Comparison of ENCODE assay signal across 14 cellular contexts in genomic region chr11:113249491-113249763, GRCh38.
DNase-seq lines count a peak whose midpoint lies in the region; ATAC-seq and TF ChIP-seq lines count a peak whose summit lies in the region.
"Had no signal": no experiment of that assay in that cellular context is flagged by ENCODE, and none has a peak within 500 bp of the region (broad histone marks: within the 10 kb centered on the region; RNA-seq: fewer than 3 reads in every experiment).

No MANE protein-coding gene starts in this region.

- DNase-seq in Ammon's horn (ENCODE audit: low spot score) (peak; percentile 31), RPMI7951 (ENCODE audit: low read depth) (peak; percentile 39), glutamatergic neuron (no peak), NCI-H510A treated with DMSO at 0.1 percent for 48 hours (lab: John Stamatoyannopoulos, UW) (no peak)
- DNase-seq: activated CD8-positive, alpha-beta memory T cell treated with anti-CD3 and anti-CD28 coated beads, Interleukin-2, amount 50 U/mL, for 48 hours; central memory CD4-positive, alpha-beta T cell; HCEC 1CT; NCI-H2081; small intestine had no signal

- TF ChIP-seq CTCF in GM12875 (IDR thresholded peaks at IDR 0.05; ENCODE audit: borderline replicate concordance, insufficient read depth, low read depth, low read length) (0 out of 2 replicates have a peak, but pooled peaks have one; percentile 4), glutamatergic neuron (IDR thresholded peaks at IDR 0.05; ENCODE audit: partially characterized antibody, unreplicated experiment) (peak; percentile 25)

- no peak overlapping the region for H3K4me3 ChIP-seq in GM12875 (ENCODE audit: low read depth, low read length)

- H3K4me1 Mint-ChIP-seq in glutamatergic neuron (ENCODE audit: low read depth, unreplicated experiment), result peaks cover 32% of the 10 kb centered on the region
- H3K4me1 Mint-ChIP-seq: stimulated activated memory B cell treated with anti-CD40 and anti-IgM and Interleukin-4, amounts not matched to agents 10 μg/mL and 1 μg/mL and 100 μg/mL, for 72 hours had no signal

- H3K4me3 Mint-ChIP-seq in glutamatergic neuron (ENCODE audit: unreplicated experiment), result no peak overlapping the region
- H3K4me3 Mint-ChIP-seq: stimulated activated memory B cell treated with anti-CD40 and anti-IgM and Interleukin-4, amounts not matched to agents 10 μg/mL and 1 μg/mL and 100 μg/mL, for 72 hours had no signal

- peaks cover 23% of the 10 kb centered on the region for H3K36me3 Mint-ChIP-seq in glutamatergic neuron (ENCODE audit: unreplicated experiment)
- H3K36me3 Mint-ChIP-seq: stimulated activated memory B cell treated with anti-CD40 and anti-IgM and Interleukin-4, amounts not matched to agents 10 μg/mL and 1 μg/mL and 100 μg/mL, for 72 hours had no signal

- no peak for ATAC-seq in HG02759 (IDR thresholded peaks at IDR 0.05; ENCODE audit: unreplicated experiment)
- ATAC-seq in GM18498 (IDR thresholded peaks at IDR 0.05; ENCODE audit: unreplicated experiment), result no peak
- ATAC-seq in GM21381 (IDR thresholded peaks at IDR 0.05; ENCODE audit: unreplicated experiment), result no peak

- H3K27me3 Mint-ChIP-seq in glutamatergic neuron (ENCODE audit: unreplicated experiment), result peaks cover 2% of the 10 kb centered on the region

- no peak overlapping the region for H3K27ac Mint-ChIP-seq in glutamatergic neuron (ENCODE audit: unreplicated experiment)
- H3K27ac Mint-ChIP-seq: stimulated activated memory B cell treated with anti-CD40 and anti-IgM and Interleukin-4, amounts not matched to agents 10 μg/mL and 1 μg/mL and 100 μg/mL, for 72 hours had no signal

- peaks cover 7% of the 10 kb centered on the region for H3K9me3 Mint-ChIP-seq in glutamatergic neuron (ENCODE audit: unreplicated experiment)
- H3K9me3 Mint-ChIP-seq: stimulated activated memory B cell treated with anti-CD40 and anti-IgM and Interleukin-4, amounts not matched to agents 10 μg/mL and 1 μg/mL and 100 μg/mL, for 72 hours had no signal

Comparison
In these comparisons a context has a peak if more than half of its experiments do, and no peak if none do; other contexts are left out.
1. DNase-seq: peak in Ammon's horn (single experiment) and RPMI7951 (single experiment); none in glutamatergic neuron (single experiment) and NCI-H510A treated with DMSO at 0.1 percent for 48 hours (single experiment).